Comparison of ENCODE assay signal across 9 cellular contexts in genomic region chrX:30309139-30309571, GRCh38. TPM values are rescaled to one million over a fixed set of nuclear protein-coding genes. Genes with fewer than 3 reads are reported as not detected.
A peak's percentile ranks its signal among the peaks of the same experiment; 100 is the strongest.
DNase-seq lines count a peak whose midpoint lies in the region; ATAC-seq, FAIRE-seq and TF ChIP-seq lines count a peak whose summit lies in the region.
"Had no signal": no experiment of that assay in that cellular context is flagged by ENCODE, and none has a peak within 500 bp of the region (broad histone marks: within the 10 kb centered on the region; RNA-seq: fewer than 3 reads in every experiment).

Gene NR0B1 (minus strand): TSS chrX:30309390. CDS start chrX:30309363, 27 bp downstream.

- peak within 1 kb of the TSS; percentile 22 for H3K4me3 ChIP-seq in fibroblast of the aortic adventitia (ENCODE audit: low read depth, low read length)
- H3K4me3 ChIP-seq: K562 had no signal

- peaks cover 21% of the 10 kb centered on the region for H3K4me1 Mint-ChIP-seq in progenitor cell of endocrine pancreas (ENCODE audit: low read depth)

- H3K27me3 Mint-ChIP-seq in progenitor cell of endocrine pancreas: peaks cover 38% of the 10 kb centered on the region

- TF ChIP-seq CTCF in fibroblast of the aortic adventitia (IDR thresholded peaks at IDR 0.05; ENCODE audit: insufficient read depth, low read length) (no peak), progenitor cell of endocrine pancreas (IDR thresholded peaks at IDR 0.05; ENCODE audit: unreplicated experiment) (no peak)

- TF ChIP-seq POLR2A in GM12891 (IDR thresholded peaks at IDR 0.05; ENCODE audit: low read depth, low read length): no peak

- peak within 1 kb of the TSS; percentile 60 for H3K4me3 Mint-ChIP-seq in progenitor cell of endocrine pancreas (ENCODE audit: low read depth)

- no peaks in the 10 kb centered on the region for H3K36me3 Mint-ChIP-seq in progenitor cell of endocrine pancreas (ENCODE audit: insufficient read depth)

- H3K9me3 Mint-ChIP-seq in progenitor cell of endocrine pancreas (ENCODE audit: low read depth): no peaks in the 10 kb centered on the region

- no peak within 1 kb of the TSS for H3K27ac Mint-ChIP-seq in progenitor cell of endocrine pancreas

- no peak for ATAC-seq in GM19397 (IDR thresholded peaks at IDR 0.05; ENCODE audit: unreplicated experiment)
- ATAC-seq: K562 had no signal

- DNase-seq in GM03348 (ENCODE audit: low spot score) (peak; percentile 9), NCI-H510A (lab: John Stamatoyannopoulos, UW) (peak; percentile 7), fibroblast of the aortic adventitia (ENCODE audit: low read depth) (no peak), progenitor cell of endocrine pancreas (ENCODE audit: low spot score, unreplicated experiment) (no peak), RPMI8226 (no peak), GM12891 (ENCODE audit: insufficient read length, low spot score) (no peak)
- no peak for DNase-seq in activated CD4-positive, alpha-beta T cell treated with anti-CD3 and anti-CD28 coated beads for 4 hours

- FAIRE-seq in GM12891 (lab: Jason Lieb, UNC): no peak
- FAIRE-seq: K562 had no signal

TF ChIP-seq in GM12891, 5 proteins besides CTCF, POLR2A, EP300 and RAD21:
- TF ChIP-seq TAF1 (IDR thresholded peaks at IDR 0.05; ENCODE audit: low read depth, low read length): no peak
- no peak for TF ChIP-seq PAX5 (IDR thresholded peaks at IDR 0.05; ENCODE audit: insufficient read depth, low read length, severe bottlenecking)
- no peak for TF ChIP-seq SPI1 (IDR thresholded peaks at IDR 0.05; ENCODE audit: low read depth, low read length)
- TF ChIP-seq POLR2AphosphoS5 (IDR thresholded peaks at IDR 0.05; ENCODE audit: low read depth, low read length): no peak
- no peak for TF ChIP-seq POU2F2 (IDR thresholded peaks at IDR 0.05; ENCODE audit: low read depth, low read length)
TF ChIP-seq in GM12891: peak in this region for 0.

RNA-seq across cellular contexts. Expression of gene NR0B1, which starts in this region (rescaled TPM):
- total RNA-seq in fibroblast of the aortic adventitia (ENCODE audit: low replicate concordance) (0.90 and 1.7 TPM in 2 replicates), progenitor cell of endocrine pancreas (0.86 and 1.2 TPM in 2 replicates)
- not detected for polyA plus RNA-seq in GM12891 (2012; ENCODE audit: low read depth, missing spikeins)
- total RNA-seq: K562 had no signal
- polyA plus RNA-seq: K562 had no signal

Comparison
In these comparisons a context has a peak if more than half of its experiments do, and no peak if none do; other contexts are left out.
1. DNase-seq: peak in GM03348 (single experiment) and NCI-H510A (single experiment); none in fibroblast of the aortic adventitia (single experiment), progenitor cell of endocrine pancreas (single experiment), activated CD4-positive, alpha-beta T cell treated with anti-CD3 and anti-CD28 coated beads for 4 hours (0 of 2), RPMI8226 (single experiment) and GM12891 (single experiment).